In the genomic region with DNA sequence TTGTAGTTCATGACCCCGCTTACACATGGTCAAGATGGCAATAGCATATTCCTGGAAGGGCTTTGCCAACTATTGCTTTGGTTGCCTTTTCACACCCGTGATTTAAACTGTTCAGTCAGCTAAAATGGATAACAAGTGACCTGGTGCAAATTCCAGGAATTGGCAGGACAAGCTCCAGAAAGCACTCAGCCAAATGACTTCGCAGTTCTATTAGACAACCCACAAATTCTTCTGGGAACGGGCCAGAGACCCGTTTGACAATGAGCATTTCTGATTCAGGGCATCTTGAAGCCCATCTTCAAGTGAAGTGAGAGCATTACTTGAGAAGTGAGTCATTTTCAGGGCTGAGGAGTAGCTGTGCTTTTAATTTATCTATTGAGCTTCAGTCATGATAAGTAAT, we compare ENCODE assay signal across 24 cellular contexts.
A peak's percentile ranks its signal among the peaks of the same experiment; 100 is the strongest.
DNase-seq lines count a peak whose midpoint lies in the region; ATAC-seq and TF ChIP-seq lines count a peak whose summit lies in the region.
"Had no signal": no experiment of that assay in that cellular context is flagged by ENCODE, and none has a peak within 500 bp of the region (broad histone marks: within the 10 kb centered on the region; RNA-seq: fewer than 3 reads in every experiment).

No MANE protein-coding gene starts in this region.

- no peaks in the 10 kb centered on the region for H3K36me3 Mint-ChIP-seq in activated naive CD8-positive, alpha-beta T cell treated with anti-CD3 and anti-CD28 coated beads, Interleukin-2, amount 50 U/mL, for 24 hours (ENCODE audit: low read depth)

- TF ChIP-seq CTCF in fibroblast of mammary gland (conservative IDR thresholded peaks at IDR 0.05; ENCODE audit: control insufficient read depth, insufficient read depth, low read depth, low read length) = no peak
- no peak for TF ChIP-seq CTCF in osteoblast (IDR thresholded peaks at IDR 0.05; ENCODE audit: extremely low read depth, low read depth, low read length)

- H3K4me1 Mint-ChIP-seq in activated naive CD8-positive, alpha-beta T cell treated with anti-CD3 and anti-CD28 coated beads, Interleukin-2, amount 50 U/mL, for 24 hours = no peaks in the 10 kb centered on the region

- H3K27ac Mint-ChIP-seq in activated naive CD8-positive, alpha-beta T cell treated with anti-CD3 and anti-CD28 coated beads, Interleukin-2, amount 50 U/mL, for 24 hours = no peak overlapping the region

- no peak overlapping the region for H3K4me3 ChIP-seq in fibroblast of mammary gland (ENCODE audit: control insufficient read depth, low read depth, low read length)
- H3K4me3 ChIP-seq in osteoblast (ENCODE audit: insufficient read depth, low read length) = no peak overlapping the region
- H3K4me3 ChIP-seq: HAP-1, hepatocyte, lung, tibial artery had no signal

- peaks cover 4% of the 10 kb centered on the region for H3K27me3 Mint-ChIP-seq in activated naive CD8-positive, alpha-beta T cell treated with anti-CD3 and anti-CD28 coated beads, Interleukin-2, amount 50 U/mL, for 24 hours

- no peak for ATAC-seq in HG02759 (IDR thresholded peaks at IDR 0.05; ENCODE audit: unreplicated experiment)
- no peak for ATAC-seq in activated naive CD8-positive, alpha-beta T cell treated with anti-CD3 and anti-CD28 coated beads, Interleukin-2, amount 50 U/mL, for 24 hours
- no peak for ATAC-seq in GM21447 (IDR thresholded peaks at IDR 0.05; ENCODE audit: unreplicated experiment)
- ATAC-seq: activated T-cell treated with anti-CD3 and anti-CD28 coated beads, Interleukin-2, amount 50 U/mL, for 4 hours had no signal

- H3K36me3 ChIP-seq in osteoblast (ENCODE audit: insufficient read depth, low read length) = no peaks in the 10 kb centered on the region
- H3K36me3 ChIP-seq: HAP-1, tibial artery had no signal

- H3K79me2 ChIP-seq in osteoblast (ENCODE audit: insufficient read depth, low read length) = no peaks in the 10 kb centered on the region
- H3K79me2 ChIP-seq: hepatocyte had no signal

- DNase-seq in EL (peak; percentile 74), NCI-H226 (peak; percentile 23), fibroblast of mammary gland (ENCODE audit: low read depth) (peak; percentile 44), osteoblast (ENCODE audit: insufficient read length, low spot score, missing footprints) (no peak), NCI-H187 treated with DMSO at 0.1 percent for 48 hours (lab: John Stamatoyannopoulos, UW) (no peak)
- DNase-seq in activated naive CD8-positive, alpha-beta T cell treated with anti-CD3 and anti-CD28 coated beads, Interleukin-2, amount 50 U/mL, for 24 hours = no peak
- DNase-seq: activated CD4-positive, CD25-positive, alpha-beta regulatory T cell treated with anti-CD3 and anti-CD28 coated beads, Interleukin-2, amount 50 U/mL, for 72 hours; activated naive CD4-positive, alpha-beta T cell treated with Interleukin-2 at 50 U/mL for 16 hours; activated T-cell treated with anti-CD3 and anti-CD28 coated beads, Interleukin-2, amount 50 U/mL, for 4 hours; aorta; DMS53; effector CD8-positive, alpha-beta T cell; islet precursor cell; NCI-H2107; NCI-H510A treated with DMSO at 0.1 percent for 48 hours; posterior cingulate gyrus; stimulated activated CD4-positive, alpha-beta T cell treated with anti-CD3 and anti-CD28 coated beads, Interleukin-2, amount 100 ng/mL, for 24 hours; stimulated activated naive CD4-positive, alpha-beta T cell; tibial artery had no signal

- H3K4me2 ChIP-seq in osteoblast (ENCODE audit: insufficient read depth, low read length) = peak overlapping the region; percentile 5
- H3K4me2 ChIP-seq: hepatocyte had no signal

- no peaks in the 10 kb centered on the region for H3K9me3 ChIP-seq in osteoblast (ENCODE audit: low read depth, low read length)
- H3K9me3 ChIP-seq: HAP-1, tibial artery had no signal

- H3K27ac ChIP-seq in osteoblast (ENCODE audit: low read depth, low read length) = peak overlapping the region; percentile 95
- H3K27ac ChIP-seq: hepatocyte, tibial artery had no signal

- H3K27me3 ChIP-seq in osteoblast (ENCODE audit: insufficient read depth, low read length) = no peaks in the 10 kb centered on the region
- H3K27me3 ChIP-seq: hepatocyte, tibial artery had no signal

- H3K4me1 ChIP-seq in osteoblast (ENCODE audit: insufficient read depth, low read length) = peaks cover 61% of the 10 kb centered on the region
- H3K4me1 ChIP-seq: tibial artery had no signal

- peak overlapping the region; percentile 16 for H2AFZ ChIP-seq in osteoblast (ENCODE audit: low read length)
- H2AFZ ChIP-seq: hepatocyte had no signal

- H4K20me1 ChIP-seq in osteoblast (ENCODE audit: insufficient read depth, low read length) = no peaks in the 10 kb centered on the region

- peaks cover 3% of the 10 kb centered on the region for H3K9me3 Mint-ChIP-seq in activated naive CD8-positive, alpha-beta T cell treated with anti-CD3 and anti-CD28 coated beads, Interleukin-2, amount 50 U/mL, for 24 hours
- H3K9me3 Mint-ChIP-seq: activated T-cell treated with anti-CD3 and anti-CD28 coated beads, Interleukin-2, amount 50 U/mL, for 4 hours had no signal

- no peak overlapping the region for H3K4me3 Mint-ChIP-seq in activated naive CD8-positive, alpha-beta T cell treated with anti-CD3 and anti-CD28 coated beads, Interleukin-2, amount 50 U/mL, for 24 hours
- H3K4me3 Mint-ChIP-seq: activated T-cell treated with anti-CD3 and anti-CD28 coated beads, Interleukin-2, amount 50 U/mL, for 4 hours had no signal

Comparison
In these comparisons a context has a peak if more than half of its experiments do, and no peak if none do; other contexts are left out.
1. DNase-seq: peak in EL (single experiment), NCI-H226 (single experiment) and fibroblast of mammary gland (single experiment); none in osteoblast (single experiment), NCI-H187 treated with DMSO at 0.1 percent for 48 hours (single experiment) and activated naive CD8-positive, alpha-beta T cell treated with anti-CD3 and anti-CD28 coated beads, Interleukin-2, amount 50 U/mL, for 24 hours (single experiment).